In genomic region chr1:15096293-15096692, GRCh38 we compare ENCODE assay signal across 15 cellular contexts. TPM values are rescaled to one million over a fixed set of nuclear protein-coding genes. Genes with fewer than 3 reads are reported as not detected.
DNase-seq lines count a peak whose midpoint lies in the region; TF ChIP-seq lines count a peak whose summit lies in the region.
"Had no signal": no experiment of that assay in that cellular context is flagged by ENCODE, and none has a peak within 500 bp of the region (broad histone marks: within the 10 kb centered on the region; RNA-seq: fewer than 3 reads in every experiment).

No MANE protein-coding gene starts in this region.

- no peak overlapping the region for H3K4me3 Mint-ChIP-seq in CD14-positive monocyte
- H3K4me3 Mint-ChIP-seq: CD4-positive, alpha-beta T cell; CD8-positive, alpha-beta memory T cell; GM23338; H9 had no signal

- H3K4me1 Mint-ChIP-seq in CD14-positive monocyte: peaks cover 10% of the 10 kb centered on the region

- no peaks in the 10 kb centered on the region for H3K9me3 Mint-ChIP-seq in CD14-positive monocyte
- H3K9me3 Mint-ChIP-seq: CD4-positive, alpha-beta T cell; CD8-positive, alpha-beta memory T cell; GM23338; H9 had no signal

- no peak overlapping the region for H3K9ac ChIP-seq in Karpas-422 (ENCODE audit: low read length)
- H3K9ac ChIP-seq: BLaER1 had no signal

- no peak for TF ChIP-seq CTCF in CD14-positive monocyte (IDR thresholded peaks at IDR 0.05)

- H4K20me1 ChIP-seq in Karpas-422 (ENCODE audit: insufficient read depth, low read depth, low read length): no peaks in the 10 kb centered on the region; the same call in 1 of the 2 replicates
- H4K20me1 ChIP-seq: BLaER1 had no signal

- no peaks in the 10 kb centered on the region for H3K9me3 ChIP-seq in Karpas-422 (ENCODE audit: low read length)
- H3K9me3 ChIP-seq: BLaER1 had no signal

- H3K36me3 Mint-ChIP-seq in CD14-positive monocyte: no peaks in the 10 kb centered on the region
- H3K36me3 Mint-ChIP-seq: CD8-positive, alpha-beta memory T cell had no signal

- no peaks in the 10 kb centered on the region for H3K79me2 ChIP-seq in Karpas-422 (ENCODE audit: low read length)

- intact Hi-C loops in CD14-positive monocyte (cut with micrococcal nuclease): no loop called here
- intact Hi-C loops in posterior vena cava (cut with DNase I): no loop called here

- DNase-seq in CD14-positive monocyte (ENCODE audit: low spot score): peak; percentile 30
- DNase-seq in Karpas-422: no peak
- DNase-seq in posterior vena cava (ENCODE audit: low spot score): peak; percentile 52
- no peak for DNase-seq in HT-29 (ENCODE audit: low spot score)
- no peak for DNase-seq in activated effector memory CD4-positive, alpha-beta T cell treated with Interleukin-2 at 50 U/mL for 16 hours
- no peak for DNase-seq in mucosa of gallbladder (ENCODE audit: low spot score)
- DNase-seq: CD4-positive, alpha-beta T cell; DMS53; DMS79 treated with DMSO at 0.1 percent for 48 hours; GF-D8; H9 had no signal

- H3K27me3 Mint-ChIP-seq in CD14-positive monocyte (ENCODE audit: low read depth in 3 of 3): peaks cover 13 to 18% (median 14%) of the 10 kb centered on the region in 3 donors

- no peak overlapping the region for H3K4me3 ChIP-seq in Karpas-422 (ENCODE audit: low read length)
- H3K4me3 ChIP-seq: BLaER1, GM23338 had no signal

- H2AFZ ChIP-seq in Karpas-422 (ENCODE audit: low read length): no peak overlapping the region
- H2AFZ ChIP-seq: GM23338 had no signal

- no peak overlapping the region for H3K27ac ChIP-seq in Karpas-422 (ENCODE audit: low read length)
- H3K27ac ChIP-seq: BLaER1, C4-2B had no signal

- no peaks in the 10 kb centered on the region for H3K9me2 ChIP-seq in Karpas-422 (replicated peaks; ENCODE audit: insufficient read depth, low read length)

- H3K27ac Mint-ChIP-seq in CD14-positive monocyte: peak overlapping the region in 1 of 7 donors; percentile 37
- H3K27ac Mint-ChIP-seq: CD4-positive, alpha-beta T cell; GM23338; H9 had no signal

- peaks cover 20% of the 10 kb centered on the region for H3K4me1 ChIP-seq in Karpas-422 (ENCODE audit: low read length)

- H3K4me2 ChIP-seq in Karpas-422 (ENCODE audit: low read depth, low read length, poor library complexity, severe bottlenecking): peak overlapping the region; percentile 66
- H3K4me2 ChIP-seq: BLaER1, GM23338 had no signal

- no peaks in the 10 kb centered on the region for H3K36me3 ChIP-seq in Karpas-422 (ENCODE audit: insufficient read depth, low read length)
- H3K36me3 ChIP-seq: BLaER1 had no signal

- no peaks in the 10 kb centered on the region for H3K27me3 ChIP-seq in Karpas-422 (ENCODE audit: low read length)
- H3K27me3 ChIP-seq: BLaER1 had no signal

RNA-seq across cellular contexts. Expression of gene TMEM51, which starts 57.3 kb away (rescaled TPM):
- polyA plus RNA-seq in CD14-positive monocyte: 1 to 10 TPM; 2.1 to 2.5 TPM
- not detected in 2 replicates for total RNA-seq in Karpas-422 (2014; rRNA removed; shearing (Covaris generic); ENCODE audit: low replicate concordance)
- total RNA-seq in posterior vena cava (1 to 10 TPM; 4.3 to 6.4 TPM), mucosa of gallbladder (43.7 TPM)
- 23.5 and 24.7 TPM in 2 replicates for total RNA-seq in HT-29 (2014; rRNA removed; shearing (Covaris generic))
- total RNA-seq: CD4-positive, alpha-beta T cell had no signal
- polyA plus RNA-seq: CD8-positive, alpha-beta memory T cell had no signal

Comparison
In these comparisons a context has a peak if more than half of its experiments do, and no peak if none do; other contexts are left out.
1. DNase-seq: peak in CD14-positive monocyte (single experiment) and posterior vena cava (single experiment); none in Karpas-422 (single experiment), HT-29 (single experiment), activated effector memory CD4-positive, alpha-beta T cell treated with Interleukin-2 at 50 U/mL for 16 hours (single experiment) and mucosa of gallbladder (single experiment).